Comparison of ENCODE assay signal across 8 cellular contexts in the genomic region with DNA sequence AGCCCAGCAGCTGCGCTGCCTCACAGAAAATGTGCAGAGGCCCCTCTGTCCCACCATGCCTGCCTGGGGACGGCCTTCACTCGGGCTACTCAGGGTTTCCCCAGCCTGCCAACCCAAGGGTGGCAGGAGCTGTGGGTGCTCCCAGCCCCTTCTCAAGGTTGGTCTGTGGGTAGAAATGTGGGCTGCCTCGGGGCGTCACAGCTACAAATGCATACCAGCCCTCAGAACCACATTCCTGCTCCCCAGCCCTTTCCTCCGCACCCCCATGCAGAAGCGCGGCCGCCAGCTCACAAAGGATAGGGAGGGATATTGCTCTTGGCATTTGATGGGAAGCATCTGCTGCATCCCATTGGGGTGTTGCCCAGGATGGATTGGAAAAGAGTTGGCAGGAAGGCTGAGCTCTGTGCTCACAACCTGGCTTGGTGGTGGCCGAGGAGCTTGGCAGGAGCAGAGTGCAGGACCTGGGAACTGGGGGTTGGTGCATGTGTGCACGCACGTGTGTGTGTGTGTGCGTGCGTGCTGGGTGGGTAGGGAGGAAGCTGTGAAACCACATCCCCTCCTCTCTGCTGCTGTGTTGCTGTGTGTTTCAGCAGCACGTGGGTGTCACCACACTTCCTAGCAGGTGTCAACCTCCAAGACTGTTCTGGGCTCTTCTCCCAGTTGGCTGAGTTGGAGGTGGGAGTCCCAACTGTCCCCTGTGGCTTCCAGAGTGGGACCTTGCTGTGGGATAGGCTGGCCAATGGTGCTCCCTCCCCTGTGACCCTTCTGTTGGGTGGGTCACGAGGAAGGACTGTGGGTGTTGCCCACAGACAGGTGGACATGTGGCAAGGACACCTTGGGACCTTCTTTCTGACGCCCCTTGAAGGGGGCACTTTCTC.
DNase-seq lines count a peak whose midpoint lies in the region; ATAC-seq and TF ChIP-seq lines count a peak whose summit lies in the region.

No MANE protein-coding gene starts in this region.

- peaks cover 26% of the 10 kb centered on the region for H3K4me1 Mint-ChIP-seq in Caco-2 (ENCODE audit: low read depth, unreplicated experiment)
- peaks cover 34% of the 10 kb centered on the region for H3K4me1 Mint-ChIP-seq in MCF 10A (ENCODE audit: insufficient read depth, unreplicated experiment)

- H3K4me3 Mint-ChIP-seq in Caco-2 (ENCODE audit: unreplicated experiment) (no peak overlapping the region), MCF 10A (ENCODE audit: unreplicated experiment) (no peak overlapping the region)

- peak overlapping the region; percentile 38 for H3K27ac ChIP-seq in right cardiac atrium (ENCODE audit: low read length)

- WGBS in right cardiac atrium, result 36% methylated on average over 17 of the region's 17 CpGs

- H3K27me3 Mint-ChIP-seq in Caco-2 (ENCODE audit: insufficient read depth, unreplicated experiment) (no peaks in the 10 kb centered on the region), MCF 10A (ENCODE audit: insufficient read depth, unreplicated experiment) (no peaks in the 10 kb centered on the region)

- peak; percentile 29 for ATAC-seq in GM21529 (IDR thresholded peaks at IDR 0.05; ENCODE audit: unreplicated experiment)
- ATAC-seq in right cardiac atrium, result peak; percentile 57 to 60

- H3K4me1 ChIP-seq in Caco-2 (peaks cover 22% of the 10 kb centered on the region), right cardiac atrium (ENCODE audit: control insufficient read depth, insufficient read depth, low read length) (peaks cover 40% of the 10 kb centered on the region)

- CTCF ChIA-PET in Caco-2 (lab: Charles Lee), result interaction anchor here (1.2 kb wide), 1 partner anchor 15 kb away, joined by 7 read pairs; no protein-coding TSS in a partner anchor
- CTCF ChIA-PET in MCF 10A (lab: Yijun Ruan, JAX), result interaction anchor here (0.9 to 1.3 kb wide), 4 partner anchors 15 to 49 kb away, joined by 3 to 4 read pairs (median 3); no protein-coding TSS in a partner anchor

- no peak overlapping the region for H3K4me3 ChIP-seq in Caco-2 (ENCODE audit: low read depth, low read length)
- no peak overlapping the region for H3K4me3 ChIP-seq in right cardiac atrium (ENCODE audit: low read length)

- peak overlapping the region; percentile 16 for H3K27ac Mint-ChIP-seq in Caco-2 (ENCODE audit: unreplicated experiment)
- H3K27ac Mint-ChIP-seq in MCF 10A (ENCODE audit: low read depth, unreplicated experiment), result no peak overlapping the region

- H3K27me3 ChIP-seq in Caco-2 (replicated peaks; ENCODE audit: control insufficient read depth, insufficient read depth, low read length) (no peaks in the 10 kb centered on the region), right cardiac atrium (ENCODE audit: control insufficient read depth, insufficient read depth) (no peaks in the 10 kb centered on the region)

- peaks cover 37% of the 10 kb centered on the region for H3K36me3 Mint-ChIP-seq in Caco-2 (ENCODE audit: insufficient read depth, unreplicated experiment)
- H3K36me3 Mint-ChIP-seq in MCF 10A (ENCODE audit: insufficient read depth, unreplicated experiment), result peaks cover 65% of the 10 kb centered on the region

- DNase-seq in Caco-2 (no peak), NOMO-1 (lab: John Stamatoyannopoulos, UW; ENCODE audit: unreplicated experiment in 2 of 2) (peak; percentile 47 to 62), activated gamma-delta T cell treated with Interleukin-2 at 50 U/mL for 16 hours (peak; percentile 86), right cardiac atrium (peak; percentile 58 to 86 (median 86)), MCF 10A (ENCODE audit: unreplicated experiment) (no peak), NCI-H146 (lab: John Stamatoyannopoulos, UW) (no peak)
- DNase-seq in stimulated activated CD4-positive, alpha-beta T cell treated with anti-CD3 and anti-CD28 coated beads, TNF-alpha, amount 100 ng/mL, for 1 hour (ENCODE audit: low read depth in 3 of 3, low spot score in 1 of 3), result peak in 2 of 3 donors; percentile 58 to 65

- H3K9me3 ChIP-seq in Caco-2 (no peaks in the 10 kb centered on the region), right cardiac atrium (ENCODE audit: control insufficient read depth, low read length) (no peaks in the 10 kb centered on the region)

- TF ChIP-seq CTCF in Caco-2 (IDR thresholded peaks at IDR 0.05; ENCODE audit: insufficient read depth in 1 of 2, low read depth in 1 of 2, low read length in 1 of 2, severe bottlenecking in 1 of 2, unreplicated experiment in 1 of 2), result no peak
- TF ChIP-seq CTCF in MCF 10A (IDR thresholded peaks at IDR 0.05; ENCODE audit: unreplicated experiment), result no peak

- no peaks in the 10 kb centered on the region; the same call in 1 of the 2 replicates for H3K36me3 ChIP-seq in Caco-2 (ENCODE audit: control insufficient read depth, insufficient read depth, low read length)

- no TSS peak for BruUV-seq in Caco-2 (replicated peaks; lab: Mats Ljungman, UMichigan)
- no TSS peak for BruUV-seq in MCF 10A (replicated peaks; lab: Mats Ljungman, UMichigan)

- intact Hi-C loops in Caco-2 (cut with micrococcal nuclease; ENCODE audit: unreplicated experiment) (loop anchor here (5.0 kb wide), 1 partner anchor 1087 kb away; no protein-coding TSS in a partner anchor), right cardiac atrium (cut with DNase I) (no loop called here), MCF 10A (cut with micrococcal nuclease) (no loop called here)

- POLR2A ChIA-PET in Caco-2 (lab: Charles Lee) (no interaction called here), MCF 10A (lab: Yijun Ruan, JAX) (no interaction called here)

- H3K9me3 Mint-ChIP-seq in Caco-2 (ENCODE audit: unreplicated experiment) (no peaks in the 10 kb centered on the region), MCF 10A (ENCODE audit: unreplicated experiment) (no peaks in the 10 kb centered on the region)

Comparison
In these comparisons a context has a peak if more than half of its experiments do, and no peak if none do; other contexts are left out.
1. DNase-seq: peak in NOMO-1 (2 of 2), activated gamma-delta T cell treated with Interleukin-2 at 50 U/mL for 16 hours (single experiment), right cardiac atrium (3 of 3) and stimulated activated CD4-positive, alpha-beta T cell treated with anti-CD3 and anti-CD28 coated beads, TNF-alpha, amount 100 ng/mL, for 1 hour (2 of 3); none in Caco-2 (0 of 2), MCF 10A (single experiment) and NCI-H146 (single experiment).